ENCODE assay signal across 11 cellular contexts in the genomic region with DNA sequence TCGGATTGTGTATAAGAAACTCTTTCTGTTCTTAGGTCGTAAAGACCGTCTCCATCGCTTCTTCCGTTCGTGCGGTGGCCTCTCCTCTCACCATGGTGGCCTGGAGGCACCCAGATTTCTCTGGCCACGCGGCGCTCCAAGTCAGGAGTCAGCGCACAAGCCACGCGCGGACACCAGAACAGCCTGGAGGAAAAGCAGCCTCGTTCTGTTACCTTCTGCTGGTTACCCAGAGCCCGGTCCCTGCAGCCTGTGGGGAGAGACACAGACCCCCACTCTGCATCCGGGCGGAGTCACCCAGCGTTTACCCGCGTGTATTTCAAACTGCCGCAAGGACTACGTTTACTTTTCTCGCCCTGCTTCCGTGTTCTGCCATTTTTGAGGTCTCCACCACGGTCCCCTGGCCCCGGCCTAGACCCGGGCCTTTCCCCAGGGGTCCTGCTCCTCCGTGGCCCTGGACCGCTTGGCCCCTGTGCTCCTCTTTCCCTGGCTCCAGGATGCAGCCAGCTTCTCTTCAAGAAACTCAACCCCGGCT.
A peak's percentile ranks its signal among the peaks of the same experiment; 100 is the strongest.
DNase-seq lines count a peak whose midpoint lies in the region; ATAC-seq, FAIRE-seq and TF ChIP-seq lines count a peak whose summit lies in the region.
"Had no signal": no experiment of that assay in that cellular context is flagged by ENCODE, and none has a peak within 500 bp of the region (broad histone marks: within the 10 kb centered on the region; RNA-seq: fewer than 3 reads in every experiment).

No MANE protein-coding gene starts in this region.

- TF ChIP-seq RAD21 in HepG2 (CRISPR knock-in tag; IDR thresholded peaks at IDR 0.05), result no peak

- BruUV-seq in HepG2 (replicated peaks; lab: Mats Ljungman, UMichigan), result no TSS peak

- TF ChIP-seq CTCF in right lobe of liver (IDR thresholded peaks at IDR 0.05) (no peak), HepG2 (CRISPR knock-in tag; IDR thresholded peaks at IDR 0.05) (no peak), pancreas (IDR thresholded peaks at IDR 0.05) (no peak)

- no peak overlapping the region for H3K9ac ChIP-seq in HepG2 (ENCODE audit: insufficient read depth, low read depth, low read length)

- FAIRE-seq in HepG2 (lab: Jason Lieb, UNC) (no peak), pancreas (lab: Jason Lieb, UNC) (no peak), urothelium cell line (lab: Jason Lieb, UNC) (no peak)

- no peak overlapping the region for H2AFZ ChIP-seq in HepG2 (ENCODE audit: low read length)

- no peaks in the 10 kb centered on the region for H3K79me2 ChIP-seq in HepG2 (ENCODE audit: insufficient read depth, low read length)

- H3K27me3 ChIP-seq in right lobe of liver (no peaks in the 10 kb centered on the region), HepG2 (ENCODE audit: control insufficient read depth in 1 of 2, insufficient read depth in 2 of 2, low read length in 2 of 2) (peaks cover 0 to 57% of the 10 kb centered on the region in 2 experiments; a peak in 3 of 5 replicates), pancreas (no peaks in the 10 kb centered on the region)
- H3K27me3 ChIP-seq in effector memory CD4-positive, alpha-beta T cell (replicated peaks; ENCODE audit: control insufficient read depth, insufficient read depth, low read length, poor library complexity, severe bottlenecking), result no peaks in the 10 kb centered on the region
- H3K27me3 ChIP-seq: SJSA1 had no signal

- CTCF ChIA-PET in HepG2 (lab: Yijun Ruan, JAX; ENCODE audit: low intra/inter-chr PET ratio, low total read pairs), result no interaction called here

- TF ChIP-seq EP300 in HepG2 (IDR thresholded peaks at IDR 0.05; ENCODE audit: low read depth in 2 of 2, low read length in 2 of 2) (no peak), HepG2 (CRISPR knock-in tag; IDR thresholded peaks at IDR 0.05; ENCODE audit: borderline replicate concordance) (no peak)

- H3K4me3 ChIP-seq in right lobe of liver (peak overlapping the region in 2 of 3 donors; percentile 21 to 38), HepG2 (replicated peaks in 1 of 3; ENCODE audit: insufficient read depth in 1 of 3, low read depth in 2 of 3, low read length in 3 of 3) (no peak overlapping the region), pancreas (peak overlapping the region; percentile 27 to 35 (median 32))
- peak overlapping the region; percentile 43 for H3K4me3 ChIP-seq in effector memory CD4-positive, alpha-beta T cell (ENCODE audit: insufficient read depth, low read depth, low read length, poor library complexity, severe bottlenecking)
- H3K4me3 ChIP-seq: cardiac muscle cell, SJSA1 had no signal

- DNase-seq in right lobe of liver (no peak), HepG2 (ENCODE audit: low spot score) (no peak), pancreas (no peak), urothelium cell line (ENCODE audit: low spot score) (peak; percentile 36), HuH-7 (ENCODE audit: low spot score) (no peak)
- DNase-seq in effector memory CD4-positive, alpha-beta T cell, result no peak
- no peak for DNase-seq in NK-92 treated with Interleukin-12 subunit alpha and Interleukin-12 subunit beta, amount 100 ng/mL, for 24 hours (lab: John Stamatoyannopoulos, UW)
- DNase-seq: AML-193 had no signal

- no peak overlapping the region for H3K4me2 ChIP-seq in HepG2 (ENCODE audit: low read depth, low read length)

- in situ Hi-C loops in HepG2 (cut with HindIII; ENCODE audit: extremely low pct_ligation_motif_present, low pct_unique_long_range_greater_than_20kb), result no loop called here

- no peaks in the 10 kb centered on the region for H3K4me1 ChIP-seq in right lobe of liver
- H3K4me1 ChIP-seq in HepG2 (ENCODE audit: insufficient read depth, low read length), result no peaks in the 10 kb centered on the region
- H3K4me1 ChIP-seq in effector memory CD4-positive, alpha-beta T cell (ENCODE audit: control insufficient read depth, insufficient read depth, low read length, poor library complexity, severe bottlenecking), result no peaks in the 10 kb centered on the region
- H3K4me1 ChIP-seq in pancreas, result no peaks in the 10 kb centered on the region
- H3K4me1 ChIP-seq: SJSA1 had no signal

- POLR2A ChIA-PET in HepG2 (lab: Yijun Ruan, JAX), result no interaction called here

- intact Hi-C loops in right lobe of liver (cut with DNase I), result no loop called here
- intact Hi-C loops in HepG2 (cut with micrococcal nuclease; ENCODE audit: unreplicated experiment), result no loop called here
- intact Hi-C loops in pancreas (cut with DNase I), result no loop called here

- H3K36me3 ChIP-seq in right lobe of liver (no peaks in the 10 kb centered on the region), HepG2 (replicated peaks in 1 of 2; ENCODE audit: control insufficient read depth in 1 of 2, insufficient read depth in 2 of 2, low read length in 2 of 2) (no peaks in the 10 kb centered on the region), pancreas (no peaks in the 10 kb centered on the region)
- H3K36me3 ChIP-seq in effector memory CD4-positive, alpha-beta T cell (ENCODE audit: control insufficient read depth, insufficient read depth, low read length), result no peaks in the 10 kb centered on the region
- H3K36me3 ChIP-seq: cardiac muscle cell, SJSA1 had no signal

- no peak for TF ChIP-seq POLR2A in right lobe of liver (IDR thresholded peaks at IDR 0.05)
- TF ChIP-seq POLR2A in HepG2 (IDR thresholded peaks at IDR 0.05; ENCODE audit: insufficient read depth in 1 of 2, low read depth in 2 of 2, low read length in 2 of 2), result no peak

- H3K9me3 ChIP-seq in right lobe of liver (no peaks in the 10 kb centered on the region), HepG2 (ENCODE audit: low read length) (no peaks in the 10 kb centered on the region), pancreas (no peaks in the 10 kb centered on the region)
- H3K9me3 ChIP-seq in effector memory CD4-positive, alpha-beta T cell (ENCODE audit: control insufficient read depth, low read length), result no peaks in the 10 kb centered on the region

- 73% methylated on average over 21 of the region's 31 CpGs for WGBS in right lobe of liver (ENCODE audit: insufficient coverage, low coverage, low lambda C conversion rate, missing lambda C conversion rate)
- WGBS in HepG2 (ENCODE audit: low lambda C conversion rate), result 64% methylated on average over 31 of the region's 31 CpGs
- 64 to 85% methylated on average over 30 to 31 of the region's 31 CpGs for WGBS in pancreas, 2 donors

- no peaks in the 10 kb centered on the region for H4K20me1 ChIP-seq in HepG2 (ENCODE audit: insufficient read depth, low read length)

- H3K27ac ChIP-seq in right lobe of liver (no peak overlapping the region), HepG2 (ENCODE audit: extremely low read length, insufficient read depth, low read length) (no peak overlapping the region), pancreas (no peak overlapping the region)
- no peak overlapping the region for H3K27ac ChIP-seq in effector memory CD4-positive, alpha-beta T cell (ENCODE audit: insufficient read depth, low read length, poor library complexity, severe bottlenecking)
- H3K27ac ChIP-seq: cardiac muscle cell, SJSA1 had no signal

- ATAC-seq in right lobe of liver (no peak), HepG2 (no peak), pancreas (peak in 2 of 4 donors; percentile 60 to 71), GM19452 (IDR thresholded peaks at IDR 0.05; ENCODE audit: unreplicated experiment) (no peak)

TF ChIP-seq in HepG2, 621 proteins besides CTCF, POLR2A, EP300 and RAD21:
- TF ChIP-seq ZBTB3 (CRISPR knock-in tag; IDR thresholded peaks at IDR 0.05; ENCODE audit: borderline replicate concordance, low read depth), result no peak
- no peak for TF ChIP-seq GPN1 (CRISPR knock-in tag; IDR thresholded peaks at IDR 0.05; ENCODE audit: borderline replicate concordance)
- no peak for TF ChIP-seq MIER3 (CRISPR knock-in tag; IDR thresholded peaks at IDR 0.05; ENCODE audit: borderline replicate concordance)

Comparison
In these comparisons a context has a peak if more than half of its experiments do, and no peak if none do; other contexts are left out.
1. H3K4me3 ChIP-seq: peak in right lobe of liver (2 of 3), effector memory CD4-positive, alpha-beta T cell (single experiment) and pancreas (4 of 4); none in HepG2 (0 of 3).